8 cellular contexts compared by ENCODE assay signal in genomic region chr18:74896390-74896991, GRCh38.
A peak's percentile ranks its signal among the peaks of the same experiment; 100 is the strongest.
DNase-seq lines count a peak whose midpoint lies in the region; ATAC-seq, FAIRE-seq and TF ChIP-seq lines count a peak whose summit lies in the region.

No MANE protein-coding gene starts in this region.

- H3K79me2 ChIP-seq in OCI-LY7 (ENCODE audit: insufficient read depth, low read depth, low read length) = no peaks in the 10 kb centered on the region
- H3K79me2 ChIP-seq in GM12878 (ENCODE audit: control insufficient read depth, insufficient read depth, low read length) = no peaks in the 10 kb centered on the region

- no peak overlapping the region for H3K9ac ChIP-seq in GM12878 (ENCODE audit: control insufficient read depth, insufficient read depth, low read length)

- H3K9me3 ChIP-seq in OCI-LY7 (ENCODE audit: low read length) (no peaks in the 10 kb centered on the region), GM12878 (replicated peaks; ENCODE audit: control insufficient read depth, insufficient read depth, low read length) (no peaks in the 10 kb centered on the region), stomach (no peaks in the 10 kb centered on the region)

- SMC1A ChIA-PET in GM12878 (lab: Charles Lee; ENCODE audit: uncharacterized antibody, unreplicated experiment) = interaction anchor here (1.0 to 3.0 kb wide), 9 partner anchors 52 to 584 kb away, joined by 3 to 15 read pairs (median 4); no protein-coding TSS in a partner anchor

- H2AFZ ChIP-seq in OCI-LY7 (ENCODE audit: low read length) (no peak overlapping the region), GM12878 (ENCODE audit: control insufficient read depth, low read depth, low read length) (no peak overlapping the region)

- TF ChIP-seq CTCF in OCI-LY7 (conservative IDR thresholded peaks at IDR 0.05; ENCODE audit: low read length) = peak; percentile 37
- TF ChIP-seq CTCF in GM12878 (IDR thresholded peaks at IDR 0.05 in 2 of 3, conservative IDR thresholded peaks at IDR 0.05 in 1 of 3; ENCODE audit: control insufficient read depth in 2 of 3, extremely low read depth in 1 of 3, insufficient read depth in 1 of 3, low read depth in 3 of 3, low read length in 3 of 3) = peak; percentile 60 to 71 (median 63)
- TF ChIP-seq CTCF in stomach (IDR thresholded peaks at IDR 0.05) = peak in 5 of 7 experiments; percentile 60 to 82 (median 66)

- no peak overlapping the region for H3K4me3 ChIP-seq in OCI-LY7 (ENCODE audit: low read depth, low read length, poor library complexity, severe bottlenecking)
- no peak overlapping the region for H3K4me3 ChIP-seq in GM12878
- no peak overlapping the region for H3K4me3 ChIP-seq in stomach

- ATAC-seq in GM19324 (IDR thresholded peaks at IDR 0.05; ENCODE audit: low FRiP score, unreplicated experiment) = peak; percentile 82
- peak; percentile 62 for ATAC-seq in HG03521 (IDR thresholded peaks at IDR 0.05; ENCODE audit: unreplicated experiment)
- peak; percentile 92 for ATAC-seq in GM12878
- ATAC-seq in left colon = peak; percentile 100
- no peak for ATAC-seq in HG02870 (IDR thresholded peaks at IDR 0.05; ENCODE audit: unreplicated experiment)

- FAIRE-seq in GM12878 (lab: Jason Lieb, UNC) = no peak

- RAD21 ChIA-PET in GM12878 (lab: Charles Lee; ENCODE audit: unreplicated experiment) = interaction anchor here (0.6 to 2.3 kb wide), 6 partner anchors 27 to 583 kb away, joined by 3 to 8 read pairs (median 4); no protein-coding TSS in a partner anchor

- H3K27ac ChIP-seq in OCI-LY7 (ENCODE audit: low read depth, low read length, poor library complexity, severe bottlenecking) = no peak overlapping the region
- H3K27ac ChIP-seq in GM12878 (ENCODE audit: control insufficient read depth, insufficient read depth) = no peak overlapping the region
- no peak overlapping the region for H3K27ac ChIP-seq in stomach

- peak; percentile 76 for TF ChIP-seq RAD21 in GM12878 (IDR thresholded peaks at IDR 0.05; ENCODE audit: insufficient read depth, low read depth, low read length)

- CTCF ChIA-PET in OCI-LY7 (lab: Charles Lee; ENCODE audit: unreplicated experiment) (no interaction called here), GM12878 (lab: Yijun Ruan, JAX) (interaction anchor here (0.9 to 2.3 kb wide), 14 partner anchors 9 to 583 kb away, joined by 3 to 19 read pairs (median 4); no protein-coding TSS in a partner anchor)

- H3K4me2 ChIP-seq in OCI-LY7 (ENCODE audit: low read length) (no peak overlapping the region), GM12878 (ENCODE audit: control insufficient read depth, insufficient read depth) (no peak overlapping the region)

- BruUV-seq in OCI-LY7 (replicated peaks; lab: Mats Ljungman, UMichigan) (no TSS peak), GM12878 (replicated peaks; lab: Mats Ljungman, UMichigan) (no TSS peak)

- POLR2A ChIA-PET in OCI-LY7 (lab: Charles Lee) = no interaction called here
- POLR2A ChIA-PET in GM12878 (lab: Charles Lee) = interaction anchor here (0.5 to 1.1 kb wide), 2 partner anchors 9 to 68 kb away, joined by 3 read pairs; no protein-coding TSS in a partner anchor

- peak; percentile 64 for DNase-seq in COLO668 (lab: John Stamatoyannopoulos, UW; ENCODE audit: unreplicated experiment)
- peak; percentile 13 for DNase-seq in OCI-LY7 (ENCODE audit: low spot score)
- no peak for DNase-seq in GM12878 (ENCODE audit: low read depth, low spot score)
- DNase-seq in left colon = peak in 1 of 2 donors; percentile 49
- DNase-seq in stomach = peak; percentile 62

- intact Hi-C loops in OCI-LY7 (cut with micrococcal nuclease; ENCODE audit: unreplicated experiment) = no loop called here
- intact Hi-C loops in GM12878 (cut with micrococcal nuclease; ENCODE audit: unreplicated experiment) = loop anchor here (2.0 to 5.0 kb wide), 2 partner anchors 66 to 582 kb away; no protein-coding TSS in a partner anchor
- intact Hi-C loops in left colon (cut with DNase I, micrococcal nuclease) = no loop called here
- intact Hi-C loops in stomach (cut with DNase I; ENCODE audit: low total_unique reads) = no loop called here

- H3K36me3 ChIP-seq in OCI-LY7 (ENCODE audit: insufficient read depth, low read length) (no peaks in the 10 kb centered on the region), GM12878 (ENCODE audit: control insufficient read depth in 2 of 2, insufficient read depth in 2 of 2, low read length in 1 of 2) (no peaks in the 10 kb centered on the region), stomach (peaks cover 0 to under 1% (median 0%) of the 10 kb centered on the region in 4 donors)

- H3K4me1 ChIP-seq in OCI-LY7 (ENCODE audit: insufficient read depth, low read length, poor library complexity, severe bottlenecking) (no peaks in the 10 kb centered on the region), GM12878 (ENCODE audit: control insufficient read depth, insufficient read depth, low read length) (no peaks in the 10 kb centered on the region), stomach (peaks cover 0 to 21% (median 3%) of the 10 kb centered on the region in 4 donors)

- H3K27me3 ChIP-seq in GM12878 (replicated peaks in 1 of 2; ENCODE audit: control insufficient read depth in 2 of 2, insufficient read depth in 2 of 2, low read length in 1 of 2) (no peaks in the 10 kb centered on the region), stomach (no peaks in the 10 kb centered on the region)

- no peaks in the 10 kb centered on the region for H3K9me2 ChIP-seq in OCI-LY7 (ENCODE audit: insufficient read depth, low read length)

- in situ Hi-C loops in GM12878 (cut with MboI) = no loop called here

- 42% methylated on average over 4 of the region's 4 CpGs for WGBS in GM12878 (ENCODE audit: insufficient coverage, insufficient replicate concordance, low lambda C conversion rate, missing lambda C conversion rate)
- 22 to 34% (median 31%) methylated on average over 4 of the region's 4 CpGs for WGBS in stomach, 5 donors

- no peaks in the 10 kb centered on the region for H4K20me1 ChIP-seq in OCI-LY7 (ENCODE audit: insufficient read depth, low read length)
- H4K20me1 ChIP-seq in GM12878 (ENCODE audit: control insufficient read depth, insufficient read depth) = no peaks in the 10 kb centered on the region

- TF ChIP-seq EP300 in GM12878 (IDR thresholded peaks at IDR 0.05; ENCODE audit: borderline replicate concordance in 1 of 2, control insufficient read depth in 1 of 2, low read depth in 2 of 2, low read length in 2 of 2) (no peak), stomach (IDR thresholded peaks at IDR 0.05) (no peak)

- no peak for TF ChIP-seq POLR2A in GM12878 (IDR thresholded peaks at IDR 0.05; ENCODE audit: low read depth, low read length)
- no peak for TF ChIP-seq POLR2A in stomach (IDR thresholded peaks at IDR 0.05)

TF ChIP-seq in GM12878, 131 proteins besides CTCF, POLR2A, EP300 and RAD21:
- no peak for TF ChIP-seq HCFC1 (IDR thresholded peaks at IDR 0.05; ENCODE audit: low read length)
- no peak for TF ChIP-seq BCLAF1 (IDR thresholded peaks at IDR 0.05)
- TF ChIP-seq YBX1 (IDR thresholded peaks at IDR 0.05) = no peak
- peak; percentile 53; the same call in 1 of the 2 replicates for TF ChIP-seq SMC3 (IDR thresholded peaks at IDR 0.05; ENCODE audit: borderline replicate concordance, low read length)
- TF ChIP-seq CREM (IDR thresholded peaks at IDR 0.05; ENCODE audit: low read depth) = no peak
